ENCODE assay signal across 8 cellular contexts in genomic region chr3:43503067-43503728, GRCh38.
DNase-seq lines count a peak whose midpoint lies in the region; ATAC-seq and TF ChIP-seq lines count a peak whose summit lies in the region.

No MANE protein-coding gene starts in this region.

- DNase-seq in EL (peak; percentile 25), M059J (ENCODE audit: low read depth) (peak; percentile 22), WTC11 (ENCODE audit: low spot score) (no peak), iris pigment epithelial cell (ENCODE audit: low read depth) (peak; percentile 48), activated gamma-delta T cell (lab: John Stamatoyannopoulos, UW) (no peak), MG63 (no peak)

- no peaks in the 10 kb centered on the region for H3K9me3 ChIP-seq in MG63

- TF ChIP-seq CTCF in WTC11 (IDR thresholded peaks at IDR 0.05): peak; percentile 43; the same call in 1 of the 2 replicates

- ATAC-seq in WTC11 (peak; percentile 60), HG03135 (IDR thresholded peaks at IDR 0.05; ENCODE audit: unreplicated experiment) (no peak), GM21717 (IDR thresholded peaks at IDR 0.05; ENCODE audit: unreplicated experiment) (no peak)

- no peaks in the 10 kb centered on the region for H3K27me3 Mint-ChIP-seq in WTC11 (ENCODE audit: low read depth)

- H3K9me3 Mint-ChIP-seq in WTC11: no peaks in the 10 kb centered on the region

- CTCF ChIA-PET in WTC11 (lab: Charles Lee): interaction anchor here (0.6 to 1.7 kb wide), 30 partner anchors 8 to 541 kb away, joined by 3 to 14 read pairs (median 4); no protein-coding TSS in a partner anchor

- H3K27ac Mint-ChIP-seq in WTC11: no peak overlapping the region

- H3K27me3 ChIP-seq in MG63: no peaks in the 10 kb centered on the region

- POLR2A ChIA-PET in WTC11 (lab: Charles Lee): no interaction called here

- peaks cover 10% of the 10 kb centered on the region for H3K4me1 Mint-ChIP-seq in WTC11

- H3K36me3 ChIP-seq in MG63: no peaks in the 10 kb centered on the region

- H3K36me3 Mint-ChIP-seq in WTC11: no peaks in the 10 kb centered on the region

- H3K4me3 ChIP-seq in MG63: no peak overlapping the region

- H3K4me3 Mint-ChIP-seq in WTC11: no peak overlapping the region

TF ChIP-seq in WTC11, 78 proteins besides CTCF, POLR2A, EP300 and RAD21:
- TF ChIP-seq SP1 (CRISPR knock-in tag; conservative IDR thresholded peaks at IDR 0.05): no peak
- TF ChIP-seq NR3C1 (CRISPR knock-in tag; conservative IDR thresholded peaks at IDR 0.05; ENCODE audit: low read depth): no peak
- TF ChIP-seq MLX (CRISPR knock-in tag; IDR thresholded peaks at IDR 0.05): no peak
- no peak for TF ChIP-seq ETV6 (CRISPR knock-in tag; IDR thresholded peaks at IDR 0.05)
- no peak for TF ChIP-seq ARID4B (CRISPR knock-in tag; IDR thresholded peaks at IDR 0.05; ENCODE audit: borderline replicate concordance)
- TF ChIP-seq, protein P1, sequence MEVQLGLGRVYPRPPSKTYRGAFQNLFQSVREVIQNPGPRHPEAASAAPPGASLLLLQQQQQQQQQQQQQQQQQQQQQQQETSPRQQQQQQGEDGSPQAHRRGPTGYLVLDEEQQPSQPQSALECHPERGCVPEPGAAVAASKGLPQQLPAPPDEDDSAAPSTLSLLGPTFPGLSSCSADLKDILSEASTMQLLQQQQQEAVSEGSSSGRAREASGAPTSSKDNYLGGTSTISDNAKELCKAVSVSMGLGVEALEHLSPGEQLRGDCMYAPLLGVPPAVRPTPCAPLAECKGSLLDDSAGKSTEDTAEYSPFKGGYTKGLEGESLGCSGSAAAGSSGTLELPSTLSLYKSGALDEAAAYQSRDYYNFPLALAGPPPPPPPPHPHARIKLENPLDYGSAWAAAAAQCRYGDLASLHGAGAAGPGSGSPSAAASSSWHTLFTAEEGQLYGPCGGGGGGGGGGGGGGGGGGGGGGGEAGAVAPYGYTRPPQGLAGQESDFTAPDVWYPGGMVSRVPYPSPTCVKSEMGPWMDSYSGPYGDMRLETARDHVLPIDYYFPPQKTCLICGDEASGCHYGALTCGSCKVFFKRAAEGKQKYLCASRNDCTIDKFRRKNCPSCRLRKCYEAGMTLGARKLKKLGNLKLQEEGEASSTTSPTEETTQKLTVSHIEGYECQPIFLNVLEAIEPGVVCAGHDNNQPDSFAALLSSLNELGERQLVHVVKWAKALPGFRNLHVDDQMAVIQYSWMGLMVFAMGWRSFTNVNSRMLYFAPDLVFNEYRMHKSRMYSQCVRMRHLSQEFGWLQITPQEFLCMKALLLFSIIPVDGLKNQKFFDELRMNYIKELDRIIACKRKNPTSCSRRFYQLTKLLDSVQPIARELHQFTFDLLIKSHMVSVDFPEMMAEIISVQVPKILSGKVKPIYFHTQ (CRISPR knock-in tag; IDR thresholded peaks at IDR 0.05): no peak
- no peak for TF ChIP-seq ZNF423 (CRISPR knock-in tag; IDR thresholded peaks at IDR 0.05)
- TF ChIP-seq MXD4 (CRISPR knock-in tag; IDR thresholded peaks at IDR 0.05; ENCODE audit: borderline replicate concordance): no peak
- TF ChIP-seq IRF2 (CRISPR knock-in tag; IDR thresholded peaks at IDR 0.05; ENCODE audit: borderline replicate concordance, low read depth): no peak
- TF ChIP-seq GTF2I (CRISPR knock-in tag; conservative IDR thresholded peaks at IDR 0.05): no peak
- no peak for TF ChIP-seq RELA (CRISPR knock-in tag; IDR thresholded peaks at IDR 0.05; ENCODE audit: borderline replicate concordance)
- TF ChIP-seq FOXJ3 (CRISPR knock-in tag; IDR thresholded peaks at IDR 0.05; ENCODE audit: borderline replicate concordance): no peak
- TF ChIP-seq, protein P2, sequence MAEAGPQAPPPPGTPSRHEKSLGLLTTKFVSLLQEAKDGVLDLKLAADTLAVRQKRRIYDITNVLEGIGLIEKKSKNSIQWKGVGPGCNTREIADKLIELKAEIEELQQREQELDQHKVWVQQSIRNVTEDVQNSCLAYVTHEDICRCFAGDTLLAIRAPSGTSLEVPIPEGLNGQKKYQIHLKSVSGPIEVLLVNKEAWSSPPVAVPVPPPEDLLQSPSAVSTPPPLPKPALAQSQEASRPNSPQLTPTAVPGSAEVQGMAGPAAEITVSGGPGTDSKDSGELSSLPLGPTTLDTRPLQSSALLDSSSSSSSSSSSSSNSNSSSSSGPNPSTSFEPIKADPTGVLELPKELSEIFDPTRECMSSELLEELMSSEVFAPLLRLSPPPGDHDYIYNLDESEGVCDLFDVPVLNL (CRISPR knock-in tag; IDR thresholded peaks at IDR 0.05; ENCODE audit: borderline replicate concordance, low read depth): no peak
- TF ChIP-seq ZNF219 (CRISPR knock-in tag; IDR thresholded peaks at IDR 0.05; ENCODE audit: borderline replicate concordance): no peak
- no peak for TF ChIP-seq TEAD1 (CRISPR knock-in tag; IDR thresholded peaks at IDR 0.05)
- TF ChIP-seq CREB1 (CRISPR knock-in tag; IDR thresholded peaks at IDR 0.05): no peak
- TF ChIP-seq, protein P3, sequence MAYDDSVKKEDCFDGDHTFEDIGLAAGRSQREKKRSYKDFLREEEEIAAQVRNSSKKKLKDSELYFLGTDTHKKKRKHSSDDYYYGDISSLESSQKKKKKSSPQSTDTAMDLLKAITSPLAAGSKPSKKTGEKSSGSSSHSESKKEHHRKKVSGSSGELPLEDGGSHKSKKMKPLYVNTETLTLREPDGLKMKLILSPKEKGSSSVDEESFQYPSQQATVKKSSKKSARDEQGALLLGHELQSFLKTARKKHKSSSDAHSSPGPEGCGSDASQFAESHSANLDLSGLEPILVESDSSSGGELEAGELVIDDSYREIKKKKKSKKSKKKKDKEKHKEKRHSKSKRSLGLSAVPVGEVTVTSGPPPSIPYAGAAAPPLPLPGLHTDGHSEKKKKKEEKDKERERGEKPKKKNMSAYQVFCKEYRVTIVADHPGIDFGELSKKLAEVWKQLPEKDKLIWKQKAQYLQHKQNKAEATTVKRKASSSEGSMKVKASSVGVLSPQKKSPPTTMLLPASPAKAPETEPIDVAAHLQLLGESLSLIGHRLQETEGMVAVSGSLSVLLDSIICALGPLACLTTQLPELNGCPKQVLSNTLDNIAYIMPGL (CRISPR knock-in tag; IDR thresholded peaks at IDR 0.05): no peak
TF ChIP-seq in WTC11: peak in this region for 0.

Comparison
In these comparisons a context has a peak if more than half of its experiments do, and no peak if none do; other contexts are left out.
1. DNase-seq: peak in EL (single experiment), M059J (single experiment) and iris pigment epithelial cell (single experiment); none in WTC11 (single experiment), activated gamma-delta T cell (single experiment) and MG63 (single experiment).